Comparison of ENCODE assay signal across 17 cellular contexts in the genomic region with DNA sequence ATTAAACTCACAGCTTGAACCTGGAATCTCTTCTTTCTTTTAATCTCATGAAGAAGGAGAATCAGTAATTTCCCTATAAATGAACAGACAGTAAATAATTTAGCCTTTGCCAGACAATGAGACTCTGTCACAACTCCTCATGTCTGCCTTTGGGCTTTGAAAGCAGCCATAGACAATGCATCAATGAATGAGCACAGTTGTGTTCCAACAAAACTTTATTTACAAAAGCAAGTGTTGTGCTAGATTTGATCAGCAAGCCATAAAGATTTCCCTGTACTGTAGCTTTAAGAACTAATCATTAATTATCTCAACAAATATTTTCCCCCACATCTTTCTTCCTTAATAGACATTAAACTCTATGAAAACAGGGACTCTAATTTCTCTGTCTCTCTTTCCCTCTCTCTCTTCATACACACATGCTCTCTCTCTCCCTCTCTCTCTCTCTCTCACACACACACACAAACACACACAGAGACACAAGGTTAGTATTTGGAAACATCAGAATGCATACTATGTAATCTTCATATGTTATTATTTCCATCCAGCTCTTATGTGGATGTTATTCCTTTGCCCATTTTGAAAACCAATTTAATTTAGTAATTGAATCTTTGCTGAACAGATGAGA.
DNase-seq lines count a peak whose midpoint lies in the region; ATAC-seq, FAIRE-seq and TF ChIP-seq lines count a peak whose summit lies in the region.
"Had no signal": no experiment of that assay in that cellular context is flagged by ENCODE, and none has a peak within 500 bp of the region (broad histone marks: within the 10 kb centered on the region; RNA-seq: fewer than 3 reads in every experiment).

No MANE protein-coding gene starts in this region.

- no peaks in the 10 kb centered on the region for H3K79me2 ChIP-seq in H1 (ENCODE audit: control insufficient read depth in 1 of 2, insufficient read depth in 2 of 2, low read length in 2 of 2)

- H3K4me3 ChIP-seq in A673 (ENCODE audit: low read depth, low read length, poor library complexity, severe bottlenecking) (no peak overlapping the region), H1 (ENCODE audit: extremely low read depth in 1 of 4, insufficient read depth in 2 of 4, low read depth in 3 of 4, low read length in 4 of 4) (no peak overlapping the region), brain microvascular endothelial cell (ENCODE audit: low read depth, low read length) (no peak overlapping the region)

- in situ Hi-C loops in brain microvascular endothelial cell (cut with HindIII; ENCODE audit: low pct_ligation_motif_present, low sequenced_read_pairs), result no loop called here

- no peaks in the 10 kb centered on the region for H3K27me3 ChIP-seq in A673 (replicated peaks; ENCODE audit: insufficient read depth, low read depth, low read length, poor library complexity)
- no peaks in the 10 kb centered on the region for H3K27me3 ChIP-seq in H1 (replicated peaks in 1 of 4; ENCODE audit: control insufficient read depth in 3 of 4, extremely low read depth in 1 of 4, insufficient read depth in 3 of 4, low read length in 3 of 4)
- no peaks in the 10 kb centered on the region for H3K27me3 ChIP-seq in brain microvascular endothelial cell (replicated peaks)
- H3K27me3 ChIP-seq: BE2C had no signal

- no peak overlapping the region for H3K56ac ChIP-seq in H1 (replicated peaks; ENCODE audit: insufficient read length, low read depth, low read length)

- no peak overlapping the region for H3K23ac ChIP-seq in H1 (ENCODE audit: insufficient read length)

- peak overlapping the region; percentile 59 for H3K27ac ChIP-seq in A673 (ENCODE audit: low read depth, low read length, poor library complexity, severe bottlenecking)
- no peak overlapping the region for H3K27ac ChIP-seq in H1 (ENCODE audit: low read depth, low read length)
- no peak overlapping the region for H3K27ac ChIP-seq in brain microvascular endothelial cell
- H3K27ac ChIP-seq: C4-2B had no signal

- H2BK120ac ChIP-seq in H1 (replicated peaks; ENCODE audit: low read depth, low read length), result no peak overlapping the region

- no peak overlapping the region for H2BK15ac ChIP-seq in H1 (ENCODE audit: low read length)

- H3K9ac ChIP-seq in H1 (replicated peaks in 1 of 4; ENCODE audit: extremely low read depth in 1 of 4, low read depth in 3 of 4, low read length in 3 of 4), result no peak overlapping the region

- H3K9me3 ChIP-seq in A673 (ENCODE audit: low read depth, low read length, poor library complexity, severe bottlenecking) (no peaks in the 10 kb centered on the region), H1 (ENCODE audit: insufficient read depth in 2 of 2, low read depth in 1 of 2, low read length in 1 of 2) (no peaks in the 10 kb centered on the region)
- H3K9me3 ChIP-seq: BE2C, Caco-2 had no signal

- intact Hi-C loops in A673 (cut with micrococcal nuclease; ENCODE audit: unreplicated experiment), result no loop called here
- intact Hi-C loops in activated CD4-positive, alpha-beta T cell treated with anti-CD3 and anti-CD28 coated beads, Interleukin-2, amount 10 ng/mL, durations not matched to agents 24 days and 14 days (cut with micrococcal nuclease), result no loop called here

- no peaks in the 10 kb centered on the region for H3K36me3 Mint-ChIP-seq in neural crest cell (ENCODE audit: low read depth)
- no peaks in the 10 kb centered on the region for H3K36me3 Mint-ChIP-seq in activated CD4-positive, alpha-beta T cell treated with anti-CD3 and anti-CD28 coated beads, Interleukin-2, amount 10 ng/mL, durations not matched to agents 24 days and 14 days (ENCODE audit: low read depth)

- no peak overlapping the region for H2BK20ac ChIP-seq in H1 (ENCODE audit: low read length)

- no peak overlapping the region for H2AK5ac ChIP-seq in H1 (ENCODE audit: low read depth, low read length)

- CTCF ChIA-PET in A673 (lab: Charles Lee), result no interaction called here
- CTCF ChIA-PET in H1 (lab: Charles Lee; ENCODE audit: partially characterized antibody), result interaction anchor here (0.6 kb wide), 1 partner anchor 31 kb away, joined by 3 read pairs; no protein-coding TSS in a partner anchor

- H4K5ac ChIP-seq in H1 (ENCODE audit: insufficient read length, low read depth, low read length), result no peak overlapping the region

- DNase-seq in A673 (ENCODE audit: low spot score), result no peak
- peak; percentile 69 for DNase-seq in NCI-H69 (lab: John Stamatoyannopoulos, UW)
- no peak for DNase-seq in H1 (ENCODE audit: low read depth in 1 of 2, low spot score in 2 of 2)
- no peak for DNase-seq in neural crest cell (ENCODE audit: low read depth, low spot score)
- no peak for DNase-seq in activated CD4-positive, alpha-beta T cell treated with anti-CD3 and anti-CD28 coated beads, Interleukin-2, amount 10 ng/mL, durations not matched to agents 24 days and 14 days
- no peak for DNase-seq in brain microvascular endothelial cell
- DNase-seq: BE2C; Caco-2; CD8-positive, alpha-beta memory T cell; DND-41; GDM1; GOT3; HCEC 1CT; HFFc6 had no signal

- TF ChIP-seq EP300 in H1 (IDR thresholded peaks at IDR 0.05; ENCODE audit: borderline replicate concordance in 1 of 2, low read depth in 2 of 2, low read length in 2 of 2), result no peak

- no peak overlapping the region for H4K91ac ChIP-seq in H1 (replicated peaks; ENCODE audit: insufficient read length, low read length)

- POLR2A ChIA-PET in A673 (lab: Charles Lee; ENCODE audit: low non-redundant PET), result no interaction called here
- POLR2A ChIA-PET in H1 (lab: Charles Lee; ENCODE audit: partially characterized antibody), result no interaction called here

- no peak for FAIRE-seq in H1 (lab: Jason Lieb, UNC)
- FAIRE-seq: GM12892 had no signal

- H3K4me3 Mint-ChIP-seq in neural crest cell, result no peak overlapping the region
- no peak overlapping the region for H3K4me3 Mint-ChIP-seq in activated CD4-positive, alpha-beta T cell treated with anti-CD3 and anti-CD28 coated beads, Interleukin-2, amount 10 ng/mL, durations not matched to agents 24 days and 14 days
- H3K4me3 Mint-ChIP-seq: CD8-positive, alpha-beta memory T cell; HFFc6 had no signal

- TF ChIP-seq RAD21 in H1 (IDR thresholded peaks at IDR 0.05 in 1 of 2, conservative IDR thresholded peaks at IDR 0.05 in 1 of 2; ENCODE audit: low read depth in 2 of 2, low read length in 2 of 2), result no peak

- H2AFZ ChIP-seq in H1 (ENCODE audit: low read length), result peak overlapping the region; percentile 18; the same call in 1 of the 2 replicates

- H3K79me1 ChIP-seq in H1 (ENCODE audit: low read depth, low read length), result no peaks in the 10 kb centered on the region

- no peak overlapping the region for H2BK12ac ChIP-seq in H1 (ENCODE audit: low read depth, low read length)

- no peak overlapping the region for H4K8ac ChIP-seq in H1 (ENCODE audit: extremely low read depth, insufficient read depth, low read length)

- no peaks in the 10 kb centered on the region; the same call in 1 of the 2 replicates for H3K23me2 ChIP-seq in H1 (ENCODE audit: low read depth, low read length)

- H2BK5ac ChIP-seq in H1 (ENCODE audit: low read depth, low read length), result no peak overlapping the region

- H3K36me3 ChIP-seq in A673 (ENCODE audit: insufficient read depth, low read length, poor library complexity, severe bottlenecking), result no peaks in the 10 kb centered on the region
- no peaks in the 10 kb centered on the region for H3K36me3 ChIP-seq in H1 (ENCODE audit: control insufficient read depth in 2 of 4, insufficient read depth in 4 of 4, low read length in 3 of 4)
- no peaks in the 10 kb centered on the region for H3K36me3 ChIP-seq in brain microvascular endothelial cell (replicated peaks)
- H3K36me3 ChIP-seq: BE2C had no signal

- H3K14ac ChIP-seq in H1 (ENCODE audit: insufficient read length), result no peak overlapping the region

- no peak overlapping the region for H3K18ac ChIP-seq in H1 (ENCODE audit: extremely low read depth, low read length)

- TF ChIP-seq CTCF in A673 (conservative IDR thresholded peaks at IDR 0.05; ENCODE audit: low read depth, low read length) (no peak), H1 (IDR thresholded peaks at IDR 0.05; ENCODE audit: control extremely low read depth in 1 of 3, insufficient read depth in 1 of 3, low read depth in 1 of 3, low read length in 3 of 3) (no peak), neural crest cell (conservative IDR thresholded peaks at IDR 0.05) (no peak), brain microvascular endothelial cell (IDR thresholded peaks at IDR 0.05; ENCODE audit: low read depth, low read length, missing control alignments) (no peak)

- H3K4me1 Mint-ChIP-seq in neural crest cell, result peaks cover 12% of the 10 kb centered on the region
- no peaks in the 10 kb centered on the region for H3K4me1 Mint-ChIP-seq in activated CD4-positive, alpha-beta T cell treated with anti-CD3 and anti-CD28 coated beads, Interleukin-2, amount 10 ng/mL, durations not matched to agents 24 days and 14 days
- H3K4me1 Mint-ChIP-seq: CD8-positive, alpha-beta memory T cell had no signal

- H3K4me2 ChIP-seq in H1 (ENCODE audit: insufficient read depth in 1 of 2, low read depth in 2 of 2, low read length in 2 of 2), result 0 out of 4 replicates have a peak overlapping the region, but pooled peaks of 1 of the 2 experiments have one; percentile 23

- H3K9me3 Mint-ChIP-seq in neural crest cell, result no peaks in the 10 kb centered on the region
- peaks cover 4% of the 10 kb centered on the region for H3K9me3 Mint-ChIP-seq in activated CD4-positive, alpha-beta T cell treated with anti-CD3 and anti-CD28 coated beads, Interleukin-2, amount 10 ng/mL, durations not matched to agents 24 days and 14 days

- H3K27ac Mint-ChIP-seq in neural crest cell (ENCODE audit: unreplicated experiment), result peak overlapping the region; percentile 21
- H3K27ac Mint-ChIP-seq in activated CD4-positive, alpha-beta T cell treated with anti-CD3 and anti-CD28 coated beads, Interleukin-2, amount 10 ng/mL, durations not matched to agents 24 days and 14 days, result no peak overlapping the region
- H3K27ac Mint-ChIP-seq: CD8-positive, alpha-beta memory T cell; HFFc6 had no signal

- ATAC-seq in HG03442 (IDR thresholded peaks at IDR 0.05; ENCODE audit: unreplicated experiment), result no peak

- no peak overlapping the region for H3K4ac ChIP-seq in H1 (replicated peaks; ENCODE audit: insufficient read length, low read depth, low read length)

- H3K4me1 ChIP-seq in A673 (ENCODE audit: insufficient read depth, low read length, poor library complexity, severe bottlenecking), result peaks cover 30% of the 10 kb centered on the region
- H3K4me1 ChIP-seq in H1 (replicated peaks in 1 of 4; ENCODE audit: control insufficient read depth in 3 of 4, insufficient read depth in 4 of 4, low read length in 3 of 4), result peaks cover 0 to 7% (median 0%) of the 10 kb centered on the region in 4 experiments; a peak in 2 of 7 replicates
- H3K4me1 ChIP-seq: Caco-2 had no signal

- no TSS peak for BruUV-seq in A673 (replicated peaks; lab: Mats Ljungman, UMichigan)

- no peaks in the 10 kb centered on the region for H4K20me1 ChIP-seq in H1 (replicated peaks in 1 of 2; ENCODE audit: control insufficient read depth in 1 of 2, insufficient read depth in 2 of 2, low read length in 2 of 2)

- no peak for TF ChIP-seq POLR2A in H1 (IDR thresholded peaks at IDR 0.05; ENCODE audit: control extremely low read depth in 1 of 2, low read depth in 2 of 2, low read length in 2 of 2)

- no peaks in the 10 kb centered on the region for H3K27me3 Mint-ChIP-seq in neural crest cell (ENCODE audit: low read depth)
- H3K27me3 Mint-ChIP-seq in activated CD4-positive, alpha-beta T cell treated with anti-CD3 and anti-CD28 coated beads, Interleukin-2, amount 10 ng/mL, durations not matched to agents 24 days and 14 days, result no peaks in the 10 kb centered on the region
- H3K27me3 Mint-ChIP-seq: CD8-positive, alpha-beta memory T cell had no signal
